8 cellular contexts compared by ENCODE assay signal in genomic region chr7:129951076-129952011, GRCh38. TPM values are rescaled to one million over a fixed set of nuclear protein-coding genes. Genes with fewer than 3 reads are reported as not detected.
DNase-seq lines count a peak whose midpoint lies in the region; ATAC-seq and TF ChIP-seq lines count a peak whose summit lies in the region.

No MANE protein-coding gene starts in this region.

- H3K9me3 Mint-ChIP-seq in CD8-positive, alpha-beta T cell, result no peaks in the 10 kb centered on the region

- H3K4me3 ChIP-seq in CD8-positive, alpha-beta T cell (ENCODE audit: low read depth, low read length), result peak overlapping the region; percentile 83
- H3K4me3 ChIP-seq in suprapubic skin, result peak overlapping the region; percentile 96

- no peak for TF ChIP-seq CTCF in CD8-positive, alpha-beta T cell (IDR thresholded peaks at IDR 0.05)
- TF ChIP-seq CTCF in suprapubic skin (IDR thresholded peaks at IDR 0.05), result no peak

- peaks cover 42% of the 10 kb centered on the region for H3K4me1 ChIP-seq in CD8-positive, alpha-beta T cell (ENCODE audit: insufficient read depth, low read length)
- H3K4me1 ChIP-seq in suprapubic skin, result peaks cover 53% of the 10 kb centered on the region

- H3K36me3 ChIP-seq in CD8-positive, alpha-beta T cell (ENCODE audit: insufficient read depth, low read length), result no peaks in the 10 kb centered on the region
- no peaks in the 10 kb centered on the region for H3K36me3 ChIP-seq in suprapubic skin

- no peak for TF ChIP-seq EP300 in suprapubic skin (IDR thresholded peaks at IDR 0.05)

- peaks cover 21% of the 10 kb centered on the region for H3K4me1 Mint-ChIP-seq in CD8-positive, alpha-beta T cell (ENCODE audit: low read depth)

- POLR2A ChIA-PET in CD8-positive, alpha-beta T cell (lab: Charles Lee), result interaction anchor here (0.8 to 1.3 kb wide), 3 partner anchors 8 to 45 kb away, joined by 3 to 5 read pairs (median 4); no protein-coding TSS in a partner anchor

- ATAC-seq in CD8-positive, alpha-beta T cell, result no peak
- ATAC-seq in HG03571 (IDR thresholded peaks at IDR 0.05; ENCODE audit: unreplicated experiment) (no peak), HG03097 (IDR thresholded peaks at IDR 0.05; ENCODE audit: low FRiP score, unreplicated experiment) (no peak)

- H3K27me3 ChIP-seq in CD8-positive, alpha-beta T cell (ENCODE audit: insufficient read depth, low read length), result no peaks in the 10 kb centered on the region
- H3K27me3 ChIP-seq in suprapubic skin, result no peaks in the 10 kb centered on the region

- H3K4me3 Mint-ChIP-seq in CD8-positive, alpha-beta T cell, result no peak overlapping the region

- 0% methylated on average over 7 of the region's 7 CpGs for WGBS in suprapubic skin

- peak overlapping the region; percentile 96 for H3K27ac Mint-ChIP-seq in CD8-positive, alpha-beta T cell

- peak overlapping the region; percentile 91 for H3K27ac ChIP-seq in CD8-positive, alpha-beta T cell (ENCODE audit: low read depth, low read length)
- H3K27ac ChIP-seq in suprapubic skin, result peak overlapping the region; percentile 97

- peak in 1 of 7 experiments; percentile 12 for DNase-seq in CD8-positive, alpha-beta T cell
- peak; percentile 31 for DNase-seq in KBM-7
- peak; percentile 51 for DNase-seq in astrocyte of the hippocampus (ENCODE audit: low read depth, low spot score)
- peak; percentile 56 for DNase-seq in kidney glomerular epithelial cell (lab: John Stamatoyannopoulos, UW)
- DNase-seq in suprapubic skin (ENCODE audit: low spot score in 2 of 2), result peak in 1 of 2 donors; percentile 60
- no peak for DNase-seq in stimulated activated CD4-positive, alpha-beta T cell treated with anti-CD3 and anti-CD28 coated beads, Interleukin-4, amount 100 ng/mL, for 1 hour

- intact Hi-C loops in CD8-positive, alpha-beta T cell (cut with DNase I, micrococcal nuclease), result loop anchor here (2.0 to 10.0 kb wide), 17 partner anchors 37 to 1213 kb away; partner anchors contain the start of genes KLHDC10 (in 2 of the 2), NRF1 (in 2 of the 2), SSMEM1 (in 2 of the 2) and TMEM209 (in 2 of the 2)

- in situ Hi-C loops in KBM-7 (cut with MboI; ENCODE audit: low pct_unique_long_range_greater_than_20kb, low sequenced_read_pairs), result no loop called here

- no peak for TF ChIP-seq POLR2A in suprapubic skin (IDR thresholded peaks at IDR 0.05)

- CTCF ChIA-PET in CD8-positive, alpha-beta T cell (lab: Charles Lee), result interaction anchor here (0.9 to 1.7 kb wide), 5 partner anchors 9 to 122 kb away, joined by 3 to 4 read pairs (median 3); no protein-coding TSS in a partner anchor

- H3K27me3 Mint-ChIP-seq in CD8-positive, alpha-beta T cell (ENCODE audit: low read depth), result no peaks in the 10 kb centered on the region

- H3K9me3 ChIP-seq in CD8-positive, alpha-beta T cell (ENCODE audit: low read length), result no peaks in the 10 kb centered on the region
- no peaks in the 10 kb centered on the region for H3K9me3 ChIP-seq in suprapubic skin

- peaks cover 13% of the 10 kb centered on the region for H3K36me3 Mint-ChIP-seq in CD8-positive, alpha-beta T cell

RNA-seq across cellular contexts. Expression of gene UBE2H, which starts 1.4 kb away (rescaled TPM):
- 10 to 100 TPM; 53.7 to 63.6 TPM for total RNA-seq in CD8-positive, alpha-beta T cell
- 10 to 100 TPM; 49.5 to 90.9 (median 57.1) TPM for total RNA-seq in suprapubic skin
